6 cellular contexts compared by ENCODE assay signal in genomic region chr5:33480876-33481275, GRCh38.
"Had no signal": no experiment of that assay in that cellular context is flagged by ENCODE, and none has a peak within 500 bp of the region (broad histone marks: within the 10 kb centered on the region; RNA-seq: fewer than 3 reads in every experiment).

No MANE protein-coding gene starts in this region.

- H3K9ac ChIP-seq: KMS-11 had no signal

- H3K27ac ChIP-seq: HL-60, KMS-11 had no signal

- DNase-seq: IMR-90, KBM-7, KG1 had no signal

- H3K4me2 ChIP-seq: KMS-11 had no signal

- FAIRE-seq: HTR-8/SVneo had no signal
